In the genomic region with DNA sequence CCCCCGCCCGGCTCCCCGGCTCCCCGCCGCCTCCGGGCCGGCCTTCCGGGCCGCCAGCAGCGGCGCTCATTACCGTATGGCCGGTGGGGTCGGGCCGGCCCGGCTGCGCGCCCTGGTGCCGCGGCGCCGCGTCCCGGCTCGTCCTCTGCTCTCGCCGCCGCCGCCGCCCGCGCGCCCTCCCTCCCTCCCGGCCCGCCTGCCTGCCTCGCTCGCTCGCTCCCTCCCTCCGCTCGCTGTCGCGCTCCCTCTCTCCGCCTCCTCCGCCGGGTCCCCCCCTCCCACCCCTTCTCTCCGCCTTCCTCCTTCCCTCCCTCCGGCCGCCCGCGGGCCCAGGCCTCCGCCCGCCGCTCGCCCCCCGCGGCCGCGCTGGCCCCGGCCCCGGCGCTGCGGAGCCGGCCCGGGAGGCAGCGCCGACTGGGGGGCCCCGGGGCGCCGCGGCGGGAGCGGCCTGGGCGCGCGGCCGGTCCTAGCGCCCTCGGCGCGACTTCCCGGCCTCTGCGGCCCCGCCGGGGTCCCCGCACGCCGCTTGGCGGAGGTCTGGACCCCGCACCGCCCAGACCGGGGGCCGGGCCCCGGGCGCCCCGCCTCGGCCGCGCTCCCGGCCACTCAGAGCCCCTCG, we compare ENCODE assay signal across 8 cellular contexts. TPM values are rescaled to one million over a fixed set of nuclear protein-coding genes. Genes with fewer than 3 reads are reported as not detected.
DNase-seq lines count a peak whose midpoint lies in the region; ATAC-seq and TF ChIP-seq lines count a peak whose summit lies in the region.

TSS of gene DNMT3A (minus strand) at position 173 of the 619 bp plus-strand sequence. CDS start 27,941 bp downstream, outside the sequence.

- H3K4me3 ChIP-seq in choroid plexus epithelial cell (ENCODE audit: low read depth, low read length), result peak within 1 kb of the TSS; percentile 63
- H3K4me3 ChIP-seq in kidney epithelial cell (ENCODE audit: low read depth, low read length), result peak within 1 kb of the TSS; percentile 58

- peak; percentile 30 for ATAC-seq in HG02623 (IDR thresholded peaks at IDR 0.05; ENCODE audit: unreplicated experiment)

- DNase-seq in DMS53 (lab: John Stamatoyannopoulos, UW) (peak; percentile 77), DMS53 treated with DMSO at 0.1 percent for 48 hours (lab: John Stamatoyannopoulos, UW; ENCODE audit: unreplicated experiment) (no peak), NCI-H1105 treated with DMSO at 0.1 percent for 48 hours (lab: John Stamatoyannopoulos, UW) (peak; percentile 44), choroid plexus epithelial cell (ENCODE audit: low read depth) (peak; percentile 73), kidney epithelial cell (ENCODE audit: low read depth) (no peak)
- peak in 3 of 4 experiments; percentile 32 to 61 (median 50) for DNase-seq in activated CD4-positive, CD25-positive, alpha-beta regulatory T cell (lab: John Stamatoyannopoulos, UW)
- peak; percentile 69 for DNase-seq in stimulated activated CD4-positive, alpha-beta T cell treated with anti-CD3 and anti-CD28 coated beads, Interleukin-12 subunit alpha, Interleukin-12 subunit beta, amount 100 ng/mL, for 4 hours

- TF ChIP-seq CTCF in choroid plexus epithelial cell (conservative IDR thresholded peaks at IDR 0.05; ENCODE audit: low read depth, low read length) (no peak), kidney epithelial cell (IDR thresholded peaks at IDR 0.05; ENCODE audit: insufficient read depth, low read length, poor library complexity, severe bottlenecking) (no peak)

- no peaks in the 10 kb centered on the region for H3K27me3 ChIP-seq in kidney epithelial cell (ENCODE audit: control insufficient read depth, insufficient read depth, low read length)

- H3K36me3 ChIP-seq in kidney epithelial cell (ENCODE audit: control insufficient read depth, insufficient read depth, low read length), result no peaks in the 10 kb centered on the region

RNA-seq across cellular contexts. Expression of gene DNMT3A, which starts in this region (rescaled TPM):
- total RNA-seq in kidney epithelial cell, result 19.7 and 25.3 TPM in 2 replicates

Comparison
In these comparisons a context has a peak if more than half of its experiments do, and no peak if none do; other contexts are left out.
1. DNase-seq: peak in DMS53 (single experiment), NCI-H1105 treated with DMSO at 0.1 percent for 48 hours (single experiment), activated CD4-positive, CD25-positive, alpha-beta regulatory T cell (3 of 4), choroid plexus epithelial cell (single experiment) and stimulated activated CD4-positive, alpha-beta T cell treated with anti-CD3 and anti-CD28 coated beads, Interleukin-12 subunit alpha, Interleukin-12 subunit beta, amount 100 ng/mL, for 4 hours (single experiment); none in DMS53 treated with DMSO at 0.1 percent for 48 hours (single experiment) and kidney epithelial cell (single experiment).